In the genomic region with DNA sequence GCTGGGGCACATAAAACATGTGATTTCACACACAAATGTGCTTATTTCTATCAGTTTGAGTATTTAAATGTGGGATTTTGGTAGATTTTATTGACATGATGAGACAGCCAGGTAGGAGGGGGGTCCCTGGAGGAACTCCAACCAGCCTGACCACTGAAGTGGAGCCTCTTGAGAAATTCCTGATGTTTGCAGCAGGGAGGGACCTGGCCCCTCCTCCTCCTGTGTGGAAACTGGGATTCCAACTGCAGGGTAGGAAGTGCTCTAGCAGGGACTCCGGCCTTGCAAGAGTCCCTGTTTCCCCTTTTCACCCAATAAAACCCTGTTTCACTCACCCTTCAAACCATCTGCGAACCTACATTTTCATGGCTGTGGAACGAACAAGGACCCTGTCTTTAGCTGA, we compare ENCODE assay signal across 23 cellular contexts.
A peak's percentile ranks its signal among the peaks of the same experiment; 100 is the strongest.
DNase-seq lines count a peak whose midpoint lies in the region; ATAC-seq and TF ChIP-seq lines count a peak whose summit lies in the region.
"Had no signal": no experiment of that assay in that cellular context is flagged by ENCODE, and none has a peak within 500 bp of the region (broad histone marks: within the 10 kb centered on the region; RNA-seq: fewer than 3 reads in every experiment).

No MANE protein-coding gene starts in this region.

- H3K4me3 Mint-ChIP-seq in neural progenitor cell: no peak overlapping the region
- no peak overlapping the region for H3K4me3 Mint-ChIP-seq in stimulated activated naive B cell treated with anti-CD40 and anti-IgM and Interleukin-4, amounts not matched to agents 10 μg/mL and 1 μg/mL and 100 μg/mL, for 72 hours
- H3K4me3 Mint-ChIP-seq in activated T-helper 2 cell treated with anti-CD3 and anti-CD28 coated beads, Interferon-gamma antibody, Interleukin-2, Interleukin-4, amounts not matched to agents 10 μg/mL and 5 μg/mL and 100 μg/mL, durations not matched to agents 14 hours and 24 hours and 36 hours (ENCODE audit: low read depth): no peak overlapping the region
- H3K4me3 Mint-ChIP-seq: CD8-positive, alpha-beta T cell had no signal

- H3K79me2 ChIP-seq in neural progenitor cell (ENCODE audit: low read depth): no peaks in the 10 kb centered on the region

- H3K9me3 Mint-ChIP-seq in neural progenitor cell: no peaks in the 10 kb centered on the region
- peaks cover 7 to 10% of the 10 kb centered on the region in 2 donors for H3K9me3 Mint-ChIP-seq in stimulated activated naive B cell treated with anti-CD40 and anti-IgM and Interleukin-4, amounts not matched to agents 10 μg/mL and 1 μg/mL and 100 μg/mL, for 72 hours
- peaks cover 34% of the 10 kb centered on the region for H3K9me3 Mint-ChIP-seq in activated T-helper 2 cell treated with anti-CD3 and anti-CD28 coated beads, Interferon-gamma antibody, Interleukin-2, Interleukin-4, amounts not matched to agents 10 μg/mL and 5 μg/mL and 100 μg/mL, durations not matched to agents 14 hours and 24 hours and 36 hours

- no peak for TF ChIP-seq CTCF in NB4 (IDR thresholded peaks at IDR 0.05; ENCODE audit: low read depth, low read length)
- no peak for TF ChIP-seq CTCF in neural progenitor cell (IDR thresholded peaks at IDR 0.05)

- ATAC-seq in stimulated activated naive B cell treated with anti-CD40 and anti-IgM and Interleukin-4, amounts not matched to agents 10 μg/mL and 1 μg/mL and 100 μg/mL, for 72 hours (replicated peaks): no peak
- ATAC-seq: CD8-positive, alpha-beta T cell; K562; Panc1; SK-N-SH treated with all-trans-retinoic acid at 6 μM for 48 hours had no signal

- no peak for TF ChIP-seq POLR2A in NB4 (IDR thresholded peaks at IDR 0.05; ENCODE audit: extremely low read depth, insufficient read length)

- no peaks in the 10 kb centered on the region for H3K9me3 ChIP-seq in neural progenitor cell (ENCODE audit: low read depth)
- H3K9me3 ChIP-seq: Caco-2 had no signal

- DNase-seq in H7 (peak; percentile 15), NB4 (ENCODE audit: low read depth) (peak; percentile 15), iPS-NIHi11 (ENCODE audit: low spot score) (peak; percentile 12), neural progenitor cell (ENCODE audit: low spot score) (peak; percentile 9), NCI-H526 (lab: John Stamatoyannopoulos, UW) (no peak)
- DNase-seq in stimulated activated naive B cell treated with anti-CD40 and anti-IgM and Interleukin-4, amounts not matched to agents 10 μg/mL and 1 μg/mL and 100 μg/mL, for 72 hours: no peak
- no peak for DNase-seq in activated T-helper 2 cell treated with anti-CD3 and anti-CD28 coated beads, Interferon-gamma antibody, Interleukin-2, Interleukin-4, amounts not matched to agents 10 μg/mL and 5 μg/mL and 100 μg/mL, durations not matched to agents 14 hours and 24 hours and 36 hours (ENCODE audit: low spot score)
- DNase-seq: C1 segment of cervical spinal cord; Caco-2; CD8-positive, alpha-beta T cell; DMS 273 treated with DMSO at 0.1 percent for 48 hours; DMS79; EL; NCI-H1105 treated with DMSO at 0.1 percent for 48 hours; NCI-H146; NCI-H1930; NCI-H2107; NCI-H446 treated with DMSO at 0.1 percent for 48 hours; NCI-H526 treated with DMSO at 0.1 percent for 48 hours; SHP77 treated with DMSO at 0.1 percent for 48 hours had no signal

- H3F3A ChIP-seq in neural progenitor cell (ENCODE audit: low read depth): no peaks in the 10 kb centered on the region

- H4K20me1 ChIP-seq in neural progenitor cell (ENCODE audit: low read depth): no peaks in the 10 kb centered on the region

- H3K4me1 ChIP-seq in neural progenitor cell: no peaks in the 10 kb centered on the region
- H3K4me1 ChIP-seq: Caco-2 had no signal

- H3K4me3 ChIP-seq in H7 (ENCODE audit: insufficient read depth, low read depth, low read length): no peak overlapping the region
- no peak overlapping the region for H3K4me3 ChIP-seq in NB4 (ENCODE audit: low read depth, low read length)
- H3K4me3 ChIP-seq in neural progenitor cell: no peak overlapping the region
- H3K4me3 ChIP-seq: K562 had no signal

- H3K36me3 Mint-ChIP-seq in neural progenitor cell: no peaks in the 10 kb centered on the region
- H3K36me3 Mint-ChIP-seq in stimulated activated naive B cell treated with anti-CD40 and anti-IgM and Interleukin-4, amounts not matched to agents 10 μg/mL and 1 μg/mL and 100 μg/mL, for 72 hours: no peaks in the 10 kb centered on the region
- H3K36me3 Mint-ChIP-seq in activated T-helper 2 cell treated with anti-CD3 and anti-CD28 coated beads, Interferon-gamma antibody, Interleukin-2, Interleukin-4, amounts not matched to agents 10 μg/mL and 5 μg/mL and 100 μg/mL, durations not matched to agents 14 hours and 24 hours and 36 hours (ENCODE audit: low read depth): no peaks in the 10 kb centered on the region
- H3K36me3 Mint-ChIP-seq: CD8-positive, alpha-beta T cell had no signal

- H3K27me3 ChIP-seq in H7 (ENCODE audit: control insufficient read depth, insufficient read depth, low read length): no peaks in the 10 kb centered on the region
- H3K27me3 ChIP-seq in neural progenitor cell: no peaks in the 10 kb centered on the region

- intact Hi-C loops in activated T-helper 2 cell treated with anti-CD3 and anti-CD28 coated beads, Interferon-gamma antibody, Interleukin-2, Interleukin-4, amounts not matched to agents 10 μg/mL and 5 μg/mL and 100 μg/mL, durations not matched to agents 14 hours and 24 hours and 36 hours (cut with micrococcal nuclease): no loop called here

- H3K27ac Mint-ChIP-seq in neural progenitor cell: no peak overlapping the region
- H3K27ac Mint-ChIP-seq in stimulated activated naive B cell treated with anti-CD40 and anti-IgM and Interleukin-4, amounts not matched to agents 10 μg/mL and 1 μg/mL and 100 μg/mL, for 72 hours: no peak overlapping the region
- no peak overlapping the region for H3K27ac Mint-ChIP-seq in activated T-helper 2 cell treated with anti-CD3 and anti-CD28 coated beads, Interferon-gamma antibody, Interleukin-2, Interleukin-4, amounts not matched to agents 10 μg/mL and 5 μg/mL and 100 μg/mL, durations not matched to agents 14 hours and 24 hours and 36 hours
- H3K27ac Mint-ChIP-seq: CD8-positive, alpha-beta T cell had no signal

- H3K4me2 ChIP-seq in neural progenitor cell: no peak overlapping the region

- H3K9ac ChIP-seq in neural progenitor cell: no peak overlapping the region

- peak overlapping the region; percentile 45 for H2AFZ ChIP-seq in neural progenitor cell (replicated peaks)

- peaks cover 7% of the 10 kb centered on the region for H3K27me3 Mint-ChIP-seq in neural progenitor cell (ENCODE audit: insufficient read depth, low read depth)
- H3K27me3 Mint-ChIP-seq in stimulated activated naive B cell treated with anti-CD40 and anti-IgM and Interleukin-4, amounts not matched to agents 10 μg/mL and 1 μg/mL and 100 μg/mL, for 72 hours: no peaks in the 10 kb centered on the region
- no peaks in the 10 kb centered on the region for H3K27me3 Mint-ChIP-seq in activated T-helper 2 cell treated with anti-CD3 and anti-CD28 coated beads, Interferon-gamma antibody, Interleukin-2, Interleukin-4, amounts not matched to agents 10 μg/mL and 5 μg/mL and 100 μg/mL, durations not matched to agents 14 hours and 24 hours and 36 hours (ENCODE audit: low read depth)

- no peak overlapping the region for H3K27ac ChIP-seq in neural progenitor cell

- H3K4me1 Mint-ChIP-seq in neural progenitor cell: no peaks in the 10 kb centered on the region
- no peaks in the 10 kb centered on the region for H3K4me1 Mint-ChIP-seq in stimulated activated naive B cell treated with anti-CD40 and anti-IgM and Interleukin-4, amounts not matched to agents 10 μg/mL and 1 μg/mL and 100 μg/mL, for 72 hours
- no peaks in the 10 kb centered on the region for H3K4me1 Mint-ChIP-seq in activated T-helper 2 cell treated with anti-CD3 and anti-CD28 coated beads, Interferon-gamma antibody, Interleukin-2, Interleukin-4, amounts not matched to agents 10 μg/mL and 5 μg/mL and 100 μg/mL, durations not matched to agents 14 hours and 24 hours and 36 hours (ENCODE audit: low read depth)

- H3K36me3 ChIP-seq in H7 (replicated peaks; ENCODE audit: control insufficient read depth, insufficient read depth, low read length) (no peaks in the 10 kb centered on the region), neural progenitor cell (no peaks in the 10 kb centered on the region)

Comparison
In these comparisons a context has a peak if more than half of its experiments do, and no peak if none do; other contexts are left out.
1. DNase-seq: peak in H7 (single experiment), NB4 (single experiment), iPS-NIHi11 (single experiment) and neural progenitor cell (single experiment); none in stimulated activated naive B cell treated with anti-CD40 and anti-IgM and Interleukin-4, amounts not matched to agents 10 μg/mL and 1 μg/mL and 100 μg/mL, for 72 hours (single experiment), NCI-H526 (0 of 2) and activated T-helper 2 cell treated with anti-CD3 and anti-CD28 coated beads, Interferon-gamma antibody, Interleukin-2, Interleukin-4, amounts not matched to agents 10 μg/mL and 5 μg/mL and 100 μg/mL, durations not matched to agents 14 hours and 24 hours and 36 hours (single experiment).